In the genomic region with DNA sequence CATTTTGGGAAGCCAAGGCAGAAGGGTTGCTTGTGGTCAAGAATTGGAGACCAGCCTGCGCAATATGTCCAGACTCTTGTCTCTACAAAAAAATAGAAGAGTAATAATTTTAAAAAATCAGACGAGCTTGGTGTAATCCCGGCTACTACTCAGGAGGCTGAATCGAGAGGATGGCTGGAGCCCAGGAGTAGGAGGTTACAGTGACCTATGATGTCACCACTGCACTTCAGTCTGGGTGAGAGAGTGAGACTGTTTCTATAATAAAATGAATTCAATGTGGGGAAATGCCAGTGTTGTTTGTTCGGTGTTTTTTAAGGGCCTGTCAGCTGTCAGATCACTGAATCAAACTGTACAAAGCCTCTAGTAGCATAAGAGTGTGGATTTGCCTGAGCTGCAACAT, we compare ENCODE assay signal across 8 cellular contexts. TPM values are rescaled to one million over a fixed set of nuclear protein-coding genes. Genes with fewer than 3 reads are reported as not detected.
DNase-seq lines count a peak whose midpoint lies in the region; ATAC-seq and TF ChIP-seq lines count a peak whose summit lies in the region.

No MANE protein-coding gene starts in this region.

- H3K4me3 Mint-ChIP-seq in nephron progenitor cell = peak overlapping the region; percentile 93

- H3K27ac Mint-ChIP-seq in nephron progenitor cell = no peak overlapping the region

- in situ Hi-C loops in Caki2 (cut with HindIII; ENCODE audit: low pct_unique_long_range_greater_than_20kb, low sequenced_read_pairs) = no loop called here

- no peak for TF ChIP-seq CTCF in coronary artery (IDR thresholded peaks at IDR 0.05)
- no peak for TF ChIP-seq CTCF in nephron progenitor cell (IDR thresholded peaks at IDR 0.05)

- no peaks in the 10 kb centered on the region for H3K36me3 Mint-ChIP-seq in nephron progenitor cell (ENCODE audit: low read depth)

- peaks cover 47% of the 10 kb centered on the region for H3K4me1 Mint-ChIP-seq in nephron progenitor cell

- peak overlapping the region; percentile 95 for H3K4me3 ChIP-seq in coronary artery

- DNase-seq in Caki2 (ENCODE audit: low read depth) (peak; percentile 8), NCI-H2227 treated with DMSO at 0.1 percent for 48 hours (lab: John Stamatoyannopoulos, UW) (peak; percentile 11), coronary artery (ENCODE audit: low spot score) (no peak), nephron progenitor cell (no peak), SIG-M5 treated with dmso at 0.1 percent for 504 hours (lab: John Stamatoyannopoulos, UW; ENCODE audit: unreplicated experiment) (no peak), NK-92 (lab: John Stamatoyannopoulos, UW; ENCODE audit: unreplicated experiment) (no peak)

- peak overlapping the region; percentile 99 to 100 for H3K27ac ChIP-seq in coronary artery

- peaks cover 4% of the 10 kb centered on the region for H3K9me3 Mint-ChIP-seq in nephron progenitor cell

- H3K27me3 Mint-ChIP-seq in nephron progenitor cell (ENCODE audit: low read depth, poor library complexity) = peaks cover 7% of the 10 kb centered on the region

- no peak for ATAC-seq in HG02884 (IDR thresholded peaks at IDR 0.05; ENCODE audit: unreplicated experiment)
- no peak for ATAC-seq in GM18861 (IDR thresholded peaks at IDR 0.05; ENCODE audit: unreplicated experiment)

RNA-seq across cellular contexts. Expression of gene FBXL3, which starts 1.2 kb away (rescaled TPM):
- total RNA-seq in Caki2 (2014; rRNA removed; shearing (Covaris generic); ENCODE audit: low replicate concordance) = 20.1 and 32.2 TPM in 2 replicates

RNA-seq across cellular contexts. Expression of gene CLN5, which starts 36.3 kb away (rescaled TPM):
- 9.3 and 14.1 TPM in 2 replicates for total RNA-seq in Caki2 (2014; rRNA removed; shearing (Covaris generic); ENCODE audit: low replicate concordance)

Comparison
In these comparisons a context has a peak if more than half of its experiments do, and no peak if none do; other contexts are left out.
1. DNase-seq: peak in Caki2 (single experiment) and NCI-H2227 treated with DMSO at 0.1 percent for 48 hours (single experiment); none in coronary artery (single experiment), nephron progenitor cell (single experiment), SIG-M5 treated with dmso at 0.1 percent for 504 hours (single experiment) and NK-92 (single experiment).